In genomic region chr5:55591671-55592070, GRCh38 we compare ENCODE assay signal across 20 cellular contexts. TPM values are rescaled to one million over a fixed set of nuclear protein-coding genes. Genes with fewer than 3 reads are reported as not detected.
DNase-seq lines count a peak whose midpoint lies in the region; ATAC-seq and TF ChIP-seq lines count a peak whose summit lies in the region.
"Had no signal": no experiment of that assay in that cellular context is flagged by ENCODE, and none has a peak within 500 bp of the region (broad histone marks: within the 10 kb centered on the region; RNA-seq: fewer than 3 reads in every experiment).

No MANE protein-coding gene starts in this region.

- H4K20me1 ChIP-seq in H9 (ENCODE audit: control insufficient read depth, insufficient read depth, insufficient read length), result no peaks in the 10 kb centered on the region

- H2AFZ ChIP-seq in H9 (ENCODE audit: low read length), result no peak overlapping the region

- no peak overlapping the region for H2BK20ac ChIP-seq in H9 (ENCODE audit: low read depth, low read length, poor library complexity, severe bottlenecking)

- no peaks in the 10 kb centered on the region for H3K23me2 ChIP-seq in H9 (ENCODE audit: insufficient read length, low read depth, low read length, poor library complexity, severe bottlenecking)

- H2BK12ac ChIP-seq in H9 (ENCODE audit: insufficient read length, low read depth, low read length), result no peak overlapping the region

- H3K4me3 Mint-ChIP-seq in T-helper 2 cell treated with Interferon-gamma antibody and Interleukin-4, amounts not matched to agents 5 μg/mL and 100 μg/mL, for 36 hours, result peak overlapping the region; percentile 67
- H3K4me3 Mint-ChIP-seq in H9, result no peak overlapping the region
- no peak overlapping the region for H3K4me3 Mint-ChIP-seq in activated naive CD8-positive, alpha-beta T cell treated with anti-CD3 and anti-CD28 coated beads, Interleukin-2, amount 50 U/mL, for 24 hours
- H3K4me3 Mint-ChIP-seq: activated CD8-positive, alpha-beta memory T cell treated with anti-CD3 and anti-CD28 coated beads, Interleukin-2, amount 10 ng/mL, durations not matched to agents 7 days and 5 days; CD4-positive, CD25-positive, alpha-beta regulatory T cell; WTC11 had no signal

- DNase-seq in T-helper 2 cell treated with Interferon-gamma antibody and Interleukin-4, amounts not matched to agents 5 μg/mL and 100 μg/mL, for 36 hours (ENCODE audit: low spot score), result no peak
- DNase-seq in T-helper 2 cell, result no peak
- DNase-seq in H9, result no peak
- no peak for DNase-seq in activated naive CD8-positive, alpha-beta T cell treated with anti-CD3 and anti-CD28 coated beads, Interleukin-2, amount 50 U/mL, for 24 hours
- no peak for DNase-seq in left ventricle myocardium superior
- DNase-seq in stimulated activated CD4-positive, alpha-beta T cell treated with anti-CD3 and anti-CD28 coated beads, Interleukin-12 subunit alpha, Interleukin-12 subunit beta, amount 100 ng/mL, for 4 hours, result no peak
- DNase-seq: ACHN; activated CD8-positive, alpha-beta memory T cell treated with anti-CD3 and anti-CD28 coated beads, Interleukin-2, amount 10 ng/mL, durations not matched to agents 7 days and 5 days; activated gamma-delta T cell treated with Interleukin-2 at 50 U/mL for 16 hours; body of pancreas; CD4-positive, CD25-positive, alpha-beta regulatory T cell; DMS79; NCI-H146; sigmoid colon; stimulated activated CD4-positive, alpha-beta T cell treated with anti-CD3 and anti-CD28 coated beads, Interleukin-1b, Interleukin-23, amount 100 ng/mL, for 48 hours; stomach had no signal

- peaks cover 22% of the 10 kb centered on the region for H3K36me3 Mint-ChIP-seq in T-helper 2 cell treated with Interferon-gamma antibody and Interleukin-4, amounts not matched to agents 5 μg/mL and 100 μg/mL, for 36 hours (ENCODE audit: low read depth)
- peaks cover 0 to 2% (median 0%) of the 10 kb centered on the region in 3 experiments; a peak in 1 of 7 replicates for H3K36me3 Mint-ChIP-seq in H9 (ENCODE audit: insufficient read depth in 1 of 3, low read depth in 3 of 3)
- peaks cover 6% of the 10 kb centered on the region for H3K36me3 Mint-ChIP-seq in activated naive CD8-positive, alpha-beta T cell treated with anti-CD3 and anti-CD28 coated beads, Interleukin-2, amount 50 U/mL, for 24 hours (ENCODE audit: low read depth)
- H3K36me3 Mint-ChIP-seq: CD4-positive, CD25-positive, alpha-beta regulatory T cell; WTC11 had no signal

- H3K27ac ChIP-seq in H9 (ENCODE audit: insufficient read length, low read depth, low read length), result no peak overlapping the region
- H3K27ac ChIP-seq: body of pancreas, epithelial cell of prostate, stomach had no signal

- no peaks in the 10 kb centered on the region for H3K27me3 Mint-ChIP-seq in T-helper 2 cell treated with Interferon-gamma antibody and Interleukin-4, amounts not matched to agents 5 μg/mL and 100 μg/mL, for 36 hours (ENCODE audit: low read depth)
- H3K27me3 Mint-ChIP-seq in H9 (ENCODE audit: low read depth), result peaks cover 3% of the 10 kb centered on the region; the same call in 1 of the 2 replicates
- peaks cover 3% of the 10 kb centered on the region for H3K27me3 Mint-ChIP-seq in activated naive CD8-positive, alpha-beta T cell treated with anti-CD3 and anti-CD28 coated beads, Interleukin-2, amount 50 U/mL, for 24 hours

- H2AK5ac ChIP-seq in H9 (ENCODE audit: insufficient read length, low read length), result no peak overlapping the region

- peak overlapping the region; percentile 89 for H3K27ac Mint-ChIP-seq in T-helper 2 cell treated with Interferon-gamma antibody and Interleukin-4, amounts not matched to agents 5 μg/mL and 100 μg/mL, for 36 hours
- no peak overlapping the region for H3K27ac Mint-ChIP-seq in H9
- H3K27ac Mint-ChIP-seq in activated naive CD8-positive, alpha-beta T cell treated with anti-CD3 and anti-CD28 coated beads, Interleukin-2, amount 50 U/mL, for 24 hours, result peak overlapping the region; percentile 97
- H3K27ac Mint-ChIP-seq: CD4-positive, CD25-positive, alpha-beta regulatory T cell; WTC11 had no signal

- peak overlapping the region; percentile 70; the same call in 1 of the 2 replicates for H3K14ac ChIP-seq in H9 (ENCODE audit: insufficient read depth, low read length)

- H4K8ac ChIP-seq in H9 (replicated peaks; ENCODE audit: insufficient read length, low read depth, low read length), result no peak overlapping the region

- no peak overlapping the region for H3K23ac ChIP-seq in H9 (ENCODE audit: insufficient read length, low read depth, low read length)

- H3K18ac ChIP-seq in H9 (ENCODE audit: insufficient read length, low read depth, low read length), result no peak overlapping the region

- no peak overlapping the region for H3K4me2 ChIP-seq in H9 (ENCODE audit: insufficient read depth, insufficient read length, low read length)

- no peaks in the 10 kb centered on the region for H3K4me1 ChIP-seq in H9 (ENCODE audit: insufficient read depth, low read length)
- H3K4me1 ChIP-seq: body of pancreas had no signal

- no peak overlapping the region for H3T11ph ChIP-seq in H9 (ENCODE audit: low read length)

- H3K4me1 Mint-ChIP-seq in T-helper 2 cell treated with Interferon-gamma antibody and Interleukin-4, amounts not matched to agents 5 μg/mL and 100 μg/mL, for 36 hours (ENCODE audit: low read depth), result peaks cover 28% of the 10 kb centered on the region
- peaks cover 17 to 20% of the 10 kb centered on the region in 2 experiments for H3K4me1 Mint-ChIP-seq in H9
- H3K4me1 Mint-ChIP-seq in activated naive CD8-positive, alpha-beta T cell treated with anti-CD3 and anti-CD28 coated beads, Interleukin-2, amount 50 U/mL, for 24 hours, result peaks cover 49% of the 10 kb centered on the region

- no peaks in the 10 kb centered on the region for H3K27me3 ChIP-seq in H9 (ENCODE audit: insufficient read depth, low read length)
- H3K27me3 ChIP-seq: body of pancreas, sigmoid colon, stomach had no signal

- H2BK120ac ChIP-seq in H9 (ENCODE audit: low read depth, low read length, poor library complexity, severe bottlenecking), result no peak overlapping the region

- no peak overlapping the region for H3K56ac ChIP-seq in H9 (ENCODE audit: insufficient read length, low read depth, low read length)

- no peak overlapping the region for H2BK5ac ChIP-seq in H9 (ENCODE audit: insufficient read length, low read length)

- no peak overlapping the region for H3K9ac ChIP-seq in H9 (ENCODE audit: extremely low read depth, insufficient read length, low read length)

- intact Hi-C loops in left ventricle myocardium superior (cut with micrococcal nuclease), result no loop called here

- WGBS in H9 (ENCODE audit: extremely low coverage, insufficient read length, low lambda C conversion rate), result no CpG with 5 or more reads among the region's 5 CpGs

- no peaks in the 10 kb centered on the region for H3K9me3 ChIP-seq in H9 (ENCODE audit: control insufficient read depth, low read depth, low read length)
- H3K9me3 ChIP-seq: body of pancreas, sigmoid colon, stomach had no signal

- no peaks in the 10 kb centered on the region for H3K79me1 ChIP-seq in H9 (ENCODE audit: insufficient read depth, low read depth, low read length, poor library complexity, severe bottlenecking)

- TF ChIP-seq CTCF in H9 (conservative IDR thresholded peaks at IDR 0.05), result no peak

- H3K79me2 ChIP-seq in H9 (ENCODE audit: insufficient read depth, low read length), result no peaks in the 10 kb centered on the region

- no peak overlapping the region for H3K4ac ChIP-seq in H9 (ENCODE audit: low read depth, low read length)

- H3K9me3 Mint-ChIP-seq in T-helper 2 cell treated with Interferon-gamma antibody and Interleukin-4, amounts not matched to agents 5 μg/mL and 100 μg/mL, for 36 hours, result peaks cover 5% of the 10 kb centered on the region
- H3K9me3 Mint-ChIP-seq in H9, result no peaks in the 10 kb centered on the region; a peak in 2 of 5 replicates
- H3K9me3 Mint-ChIP-seq in activated naive CD8-positive, alpha-beta T cell treated with anti-CD3 and anti-CD28 coated beads, Interleukin-2, amount 50 U/mL, for 24 hours, result peaks cover 7% of the 10 kb centered on the region

- H4K5ac ChIP-seq in H9 (ENCODE audit: insufficient read length, low read depth, low read length), result no peak overlapping the region

- ATAC-seq in activated naive CD8-positive, alpha-beta T cell treated with anti-CD3 and anti-CD28 coated beads, Interleukin-2, amount 50 U/mL, for 24 hours, result no peak
- ATAC-seq in left ventricle myocardium superior (peak; percentile 92), HG02798 (IDR thresholded peaks at IDR 0.05; ENCODE audit: poor library complexity, unreplicated experiment) (no peak)
- no peak for ATAC-seq in activated CD4-positive, CD25-positive, alpha-beta regulatory T cell treated with anti-CD3 and anti-CD28 coated beads, Interleukin-2, amount 50 U/mL, for 24 hours
- ATAC-seq: body of pancreas, WTC11 had no signal

- H2BK15ac ChIP-seq in H9 (ENCODE audit: low read depth, low read length), result no peak overlapping the region

- H4K91ac ChIP-seq in H9 (ENCODE audit: insufficient read length, low read depth, low read length), result no peak overlapping the region

RNA-seq across cellular contexts. Expression of gene PLPP1, which starts 56.9 kb away (rescaled TPM):
- 80.7 and 85.9 TPM in 2 replicates for total RNA-seq in H9 (2021)
- total RNA-seq in left ventricle myocardium superior, result 75.7 TPM

Comparison
In these comparisons a context has a peak if more than half of its experiments do, and no peak if none do; other contexts are left out.
1. H3K27ac Mint-ChIP-seq: peak in T-helper 2 cell treated with Interferon-gamma antibody and Interleukin-4, amounts not matched to agents 5 μg/mL and 100 μg/mL, for 36 hours (single experiment) and activated naive CD8-positive, alpha-beta T cell treated with anti-CD3 and anti-CD28 coated beads, Interleukin-2, amount 50 U/mL, for 24 hours (single experiment); none in H9 (0 of 3).